In genomic region chr15:79311901-79312553, GRCh38 we compare ENCODE assay signal across 8 cellular contexts. TPM values are rescaled to one million over a fixed set of nuclear protein-coding genes. Genes with fewer than 3 reads are reported as not detected.
DNase-seq lines count a peak whose midpoint lies in the region; ATAC-seq and FAIRE-seq lines count a peak whose summit lies in the region.

No MANE protein-coding gene starts in this region.

- H3K23ac ChIP-seq in neuronal stem cell (ENCODE audit: low read depth, low read length, poor library complexity): no peak overlapping the region

- ATAC-seq in HG03571 (IDR thresholded peaks at IDR 0.05; ENCODE audit: unreplicated experiment): no peak
- no peak for ATAC-seq in GM21576 (IDR thresholded peaks at IDR 0.05; ENCODE audit: unreplicated experiment)
- no peak for ATAC-seq in GM19455 (IDR thresholded peaks at IDR 0.05; ENCODE audit: unreplicated experiment)

- H2AK5ac ChIP-seq in neuronal stem cell (ENCODE audit: low read depth, low read length): no peak overlapping the region

- H2BK12ac ChIP-seq in neuronal stem cell (ENCODE audit: low read length): no peak overlapping the region

- H3K9ac ChIP-seq in neuronal stem cell (ENCODE audit: low read depth, low read length, poor library complexity): no peak overlapping the region

- H3K27ac ChIP-seq in effector memory CD4-positive, alpha-beta T cell (ENCODE audit: insufficient read depth, low read length, poor library complexity, severe bottlenecking): no peak overlapping the region
- no peak overlapping the region for H3K27ac ChIP-seq in neuronal stem cell (replicated peaks; ENCODE audit: low read length)

- peak; percentile 3 for DNase-seq in EH (ENCODE audit: low read depth)
- peak; percentile 22 for DNase-seq in NCI-H69 (lab: John Stamatoyannopoulos, UW)
- DNase-seq in effector memory CD4-positive, alpha-beta T cell: no peak
- DNase-seq in neuronal stem cell (ENCODE audit: low spot score): no peak
- DNase-seq in urothelium cell line (ENCODE audit: low spot score): no peak

- H4K8ac ChIP-seq in neuronal stem cell (ENCODE audit: low read depth, low read length): no peak overlapping the region

- H3K27me3 ChIP-seq in effector memory CD4-positive, alpha-beta T cell (replicated peaks; ENCODE audit: control insufficient read depth, insufficient read depth, low read length, poor library complexity, severe bottlenecking): no peaks in the 10 kb centered on the region
- peaks cover 0 to 25% (median 7%) of the 10 kb centered on the region in 3 experiments for H3K27me3 ChIP-seq in neuronal stem cell (ENCODE audit: control insufficient read depth in 3 of 3, insufficient read depth in 3 of 3, low read depth in 1 of 3, low read length in 3 of 3)

- H4K91ac ChIP-seq in neuronal stem cell (ENCODE audit: low read depth, low read length, poor library complexity): no peak overlapping the region

- H3K4me2 ChIP-seq in neuronal stem cell (ENCODE audit: insufficient read depth, low read length, poor library complexity, severe bottlenecking): peak overlapping the region; percentile 77

- no peak overlapping the region for H2BK15ac ChIP-seq in neuronal stem cell (ENCODE audit: low read length)

- no CpG with 5 or more reads among the region's 8 CpGs for WGBS in neuronal stem cell (ENCODE audit: extremely low coverage in 2 of 2, insufficient read length in 2 of 2, insufficient replicate concordance in 1 of 2), 2 donors

- no peak overlapping the region for H3K18ac ChIP-seq in neuronal stem cell (ENCODE audit: low read length)

- H3K4ac ChIP-seq in neuronal stem cell (ENCODE audit: low read length): no peak overlapping the region

- no peaks in the 10 kb centered on the region for H3K9me3 ChIP-seq in effector memory CD4-positive, alpha-beta T cell (ENCODE audit: control insufficient read depth, low read length)
- H3K9me3 ChIP-seq in neuronal stem cell (replicated peaks in 1 of 2; ENCODE audit: control insufficient read depth in 2 of 2, insufficient read depth in 1 of 2, low read depth in 1 of 2, low read length in 2 of 2): no peaks in the 10 kb centered on the region

- peaks cover 23% of the 10 kb centered on the region for H3K36me3 ChIP-seq in effector memory CD4-positive, alpha-beta T cell (ENCODE audit: control insufficient read depth, insufficient read depth, low read length)
- peaks cover 25 to 42% of the 10 kb centered on the region in 2 donors for H3K36me3 ChIP-seq in neuronal stem cell (replicated peaks in 1 of 2; ENCODE audit: control insufficient read depth in 2 of 2, insufficient read depth in 2 of 2, low read length in 2 of 2)

- peak overlapping the region; percentile 99 for H2AFZ ChIP-seq in neuronal stem cell (ENCODE audit: low read length)

- H3K4me3 ChIP-seq in effector memory CD4-positive, alpha-beta T cell (ENCODE audit: insufficient read depth, low read depth, low read length, poor library complexity, severe bottlenecking): peak overlapping the region; percentile 96
- H3K4me3 ChIP-seq in neuronal stem cell (ENCODE audit: low read length in 2 of 2): peak overlapping the region; percentile 95 to 98

- peaks cover 3% of the 10 kb centered on the region for H3K79me1 ChIP-seq in neuronal stem cell (ENCODE audit: low read depth, low read length)

- no peak overlapping the region for H2BK120ac ChIP-seq in neuronal stem cell (ENCODE audit: low read depth, low read length)

- no peak for FAIRE-seq in urothelium cell line (lab: Jason Lieb, UNC)

- peaks cover 11% of the 10 kb centered on the region for H3K4me1 ChIP-seq in effector memory CD4-positive, alpha-beta T cell (ENCODE audit: control insufficient read depth, insufficient read depth, low read length, poor library complexity, severe bottlenecking)
- peaks cover 4 to 6% of the 10 kb centered on the region in 2 donors for H3K4me1 ChIP-seq in neuronal stem cell (ENCODE audit: control insufficient read depth in 2 of 2, insufficient read depth in 1 of 2, low read depth in 1 of 2, low read length in 2 of 2)

- no peak overlapping the region for H3K14ac ChIP-seq in neuronal stem cell (ENCODE audit: low read length)

- no peak overlapping the region for H2BK5ac ChIP-seq in neuronal stem cell (ENCODE audit: low read length)

RNA-seq across cellular contexts. Expression of gene TMED3, which starts 1.1 kb away (rescaled TPM):
- 39.1 TPM for polyA plus RNA-seq in neuronal stem cell (2013, experiment 1 of 2)
- polyA plus RNA-seq in neuronal stem cell (2013, experiment 2 of 2): 38.7 TPM

RNA-seq across cellular contexts. Expression of gene ANKRD34C, which starts 29.5 kb away (rescaled TPM):
- not detected for polyA plus RNA-seq in neuronal stem cell (2013, experiment 1 of 2)
- not detected for polyA plus RNA-seq in neuronal stem cell (2013, experiment 2 of 2)

Comparison
In these comparisons a context has a peak if more than half of its experiments do, and no peak if none do; other contexts are left out.
1. DNase-seq: peak in EH (single experiment) and NCI-H69 (single experiment); none in effector memory CD4-positive, alpha-beta T cell (0 of 3), neuronal stem cell (single experiment) and urothelium cell line (single experiment).